In genomic region chr16:4324479-4324868, GRCh38 we compare ENCODE assay signal across 13 cellular contexts. TPM values are rescaled to one million over a fixed set of nuclear protein-coding genes. Genes with fewer than 3 reads are reported as not detected.
DNase-seq lines count a peak whose midpoint lies in the region; ATAC-seq and TF ChIP-seq lines count a peak whose summit lies in the region.
"Had no signal": no experiment of that assay in that cellular context is flagged by ENCODE, and none has a peak within 500 bp of the region (broad histone marks: within the 10 kb centered on the region; RNA-seq: fewer than 3 reads in every experiment).

No MANE protein-coding gene starts in this region.

- H3K18ac ChIP-seq in mesendoderm (ENCODE audit: low read length), result no peak overlapping the region

- DNase-seq in HFFc6, result no peak
- no peak for DNase-seq in colonic mucosa
- DNase-seq in mesendoderm, result no peak
- no peak for DNase-seq in globus pallidus (ENCODE audit: low spot score)
- DNase-seq in NCI-H1417 treated with DMSO at 0.1 percent for 48 hours (lab: John Stamatoyannopoulos, UW), result no peak
- no peak for DNase-seq in NCI-H2107 treated with DMSO at 0.1 percent for 48 hours (lab: John Stamatoyannopoulos, UW; ENCODE audit: unreplicated experiment)
- DNase-seq: central memory CD4-positive, alpha-beta T cell; immature natural killer cell; natural killer cell; NCI-H345 had no signal

- no peak overlapping the region for H3K4ac ChIP-seq in mesendoderm (ENCODE audit: low read depth, low read length)

- no peak overlapping the region for H4K5ac ChIP-seq in mesendoderm (ENCODE audit: low read length)

- H3K4me1 ChIP-seq in colonic mucosa, result peaks cover 4% of the 10 kb centered on the region
- peaks cover 3% of the 10 kb centered on the region for H3K4me1 ChIP-seq in mesendoderm (ENCODE audit: control insufficient read depth, low read depth, low read length)
- peaks cover 6 to 85% (median 80%) of the 10 kb centered on the region in 5 donors for H3K4me1 ChIP-seq in subcutaneous abdominal adipose tissue (ENCODE audit: control insufficient read depth in 5 of 5, insufficient read depth in 5 of 5, low read length in 5 of 5)

- no peak for TF ChIP-seq CTCF in HFFc6 (IDR thresholded peaks at IDR 0.05)
- TF ChIP-seq CTCF in colonic mucosa (IDR thresholded peaks at IDR 0.05), result no peak

- no peak overlapping the region for H3K56ac ChIP-seq in mesendoderm (ENCODE audit: low read length)

- H3K79me1 ChIP-seq in mesendoderm (ENCODE audit: low read length), result peaks cover 12% of the 10 kb centered on the region

- peak overlapping the region; percentile 59 for H3K27ac Mint-ChIP-seq in HFFc6
- H3K27ac Mint-ChIP-seq: immature natural killer cell, natural killer cell had no signal

- H3K9ac ChIP-seq in colonic mucosa (ENCODE audit: low read depth in 2 of 2, low read length in 2 of 2) (peak overlapping the region in 1 of 2 donors; percentile 40), mesendoderm (ENCODE audit: low read length) (peak overlapping the region; percentile 50), subcutaneous abdominal adipose tissue (ENCODE audit: low read length in 5 of 5) (peak overlapping the region in 3 of 5 donors; percentile 64 to 78 (median 74))

- no peak overlapping the region for H2BK15ac ChIP-seq in mesendoderm (replicated peaks; ENCODE audit: low read depth)

- no peak overlapping the region for H2BK5ac ChIP-seq in mesendoderm (ENCODE audit: low read length)

- H3K4me3 ChIP-seq in colonic mucosa (no peak overlapping the region), mesendoderm (ENCODE audit: low read length) (no peak overlapping the region), subcutaneous abdominal adipose tissue (ENCODE audit: low read depth in 1 of 5, low read length in 5 of 5) (peak overlapping the region in 4 of 5 donors; percentile 15 to 38 (median 18))

- peaks cover 8% of the 10 kb centered on the region for H3K27me3 ChIP-seq in colonic mucosa
- no peaks in the 10 kb centered on the region for H3K27me3 ChIP-seq in mesendoderm (ENCODE audit: insufficient read depth, low read length, poor library complexity)
- peaks cover 0 to under 1% (median 0%) of the 10 kb centered on the region in 5 donors for H3K27me3 ChIP-seq in subcutaneous abdominal adipose tissue (ENCODE audit: control insufficient read depth in 5 of 5, insufficient read depth in 4 of 5, low read length in 5 of 5)

- no peaks in the 10 kb centered on the region for H3K9me3 Mint-ChIP-seq in HFFc6
- H3K9me3 Mint-ChIP-seq: CD14-positive monocyte, immature natural killer cell, natural killer cell had no signal

- no peaks in the 10 kb centered on the region for H3K9me3 ChIP-seq in colonic mucosa
- no peaks in the 10 kb centered on the region for H3K9me3 ChIP-seq in subcutaneous abdominal adipose tissue (ENCODE audit: control insufficient read depth in 5 of 5, low read length in 5 of 5)

- H3K36me3 ChIP-seq in colonic mucosa (no peaks in the 10 kb centered on the region), mesendoderm (ENCODE audit: control insufficient read depth, insufficient read depth, low read length) (no peaks in the 10 kb centered on the region), subcutaneous abdominal adipose tissue (ENCODE audit: control insufficient read depth in 5 of 5, insufficient read depth in 5 of 5, low read length in 5 of 5) (no peaks in the 10 kb centered on the region)

- WGBS in mesendoderm (ENCODE audit: extremely low coverage, insufficient coverage, low lambda C conversion rate), result no CpG with 5 or more reads among the region's 11 CpGs

- H4K8ac ChIP-seq in mesendoderm (ENCODE audit: low read depth, low read length), result no peak overlapping the region

- intact Hi-C loops in colonic mucosa (cut with DNase I), result no loop called here

- no peaks in the 10 kb centered on the region for H3K36me3 Mint-ChIP-seq in HFFc6 (ENCODE audit: low read depth)
- H3K36me3 Mint-ChIP-seq: CD14-positive monocyte, immature natural killer cell, natural killer cell had no signal

- no peak overlapping the region for H3K4me3 Mint-ChIP-seq in HFFc6
- H3K4me3 Mint-ChIP-seq: CD14-positive monocyte, immature natural killer cell, natural killer cell had no signal

- peaks cover 27% of the 10 kb centered on the region for H3K4me1 Mint-ChIP-seq in HFFc6 (ENCODE audit: low read depth)

- no peak for ATAC-seq in GM21737 (IDR thresholded peaks at IDR 0.05; ENCODE audit: unreplicated experiment)
- ATAC-seq: natural killer cell had no signal

- H2BK120ac ChIP-seq in mesendoderm (ENCODE audit: low read depth, low read length), result no peak overlapping the region

- no peak overlapping the region for H2AK5ac ChIP-seq in mesendoderm (ENCODE audit: low read length)

- H3K27me3 Mint-ChIP-seq in HFFc6 (ENCODE audit: insufficient read depth), result no peaks in the 10 kb centered on the region; the same call in 1 of the 2 replicates

- H3K4me2 ChIP-seq in mesendoderm (ENCODE audit: low read length), result no peak overlapping the region

- peak overlapping the region; percentile 46 for H3K27ac ChIP-seq in colonic mucosa
- H3K27ac ChIP-seq in mesendoderm (ENCODE audit: low read depth, low read length), result no peak overlapping the region
- H3K27ac ChIP-seq in subcutaneous abdominal adipose tissue (ENCODE audit: low read depth, low read length), result peak overlapping the region; percentile 78

- no peak overlapping the region for H3K23ac ChIP-seq in mesendoderm (ENCODE audit: low read length)

- H3K79me2 ChIP-seq in mesendoderm (ENCODE audit: control insufficient read depth, insufficient read depth, low read length), result peaks cover 24% of the 10 kb centered on the region

RNA-seq across cellular contexts. Expression of gene GLIS2, which starts 8.6 kb away (rescaled TPM):
- 10 to 100 TPM; 21.9 to 26.0 (median 23.5) TPM for total RNA-seq in HFFc6 (2021; fragmentation: NEBNext Ultra II Directional; extraction: Animal tissue kit (Norgen Biotek cat#: 25700))
- total RNA-seq in colonic mucosa, result 1 to 10 TPM in 1 of 2 donors, under 1 TPM in 1; 0.89 to 4.1 TPM
- polyA plus RNA-seq in mesendoderm (2013, experiment 1 of 2), result 6.2 TPM
- 6.5 TPM for polyA plus RNA-seq in mesendoderm (2013, experiment 2 of 2)
- polyA plus RNA-seq: CD14-positive monocyte, immature natural killer cell had no signal

RNA-seq across cellular contexts. Expression of gene PAM16, which starts 26.6 kb away (rescaled TPM):
- 10 to 100 TPM; 44.9 to 50.8 (median 46.1) TPM for total RNA-seq in HFFc6 (2021; fragmentation: NEBNext Ultra II Directional; extraction: Animal tissue kit (Norgen Biotek cat#: 25700))
- 10 to 100 TPM; 28.2 to 43.6 TPM for total RNA-seq in colonic mucosa
- 140 TPM for polyA plus RNA-seq in mesendoderm (2013, experiment 1 of 2)
- polyA plus RNA-seq in mesendoderm (2013, experiment 2 of 2), result 140 TPM

RNA-seq across cellular contexts. Expression of gene VASN, which starts 47.2 kb away (rescaled TPM):
- total RNA-seq in HFFc6 (2021; fragmentation: NEBNext Ultra II Directional; extraction: Animal tissue kit (Norgen Biotek cat#: 25700)), result 100 to 1,000 TPM in 4 of 6 experiments, 10 to 100 TPM in 2; 92.0 to 131 (median 103) TPM
- total RNA-seq in colonic mucosa, result 1 to 10 TPM; 2.7 to 4.1 TPM
- 6.4 TPM for polyA plus RNA-seq in mesendoderm (2013, experiment 1 of 2)
- polyA plus RNA-seq in mesendoderm (2013, experiment 2 of 2), result 6.5 TPM
- polyA plus RNA-seq: CD14-positive monocyte had no signal

RNA-seq across cellular contexts. Expression of gene TFAP4, which starts 51.7 kb away (rescaled TPM):
- total RNA-seq in HFFc6 (2021; fragmentation: NEBNext Ultra II Directional; extraction: Animal tissue kit (Norgen Biotek cat#: 25700)), result 10 to 100 TPM in 3 of 6 experiments, 1 to 10 TPM in 3; 8.3 to 11.7 (median 10.1) TPM
- 10 to 100 TPM in 1 of 2 donors, 1 to 10 TPM in 1; 5.4 to 15.4 TPM for total RNA-seq in colonic mucosa
- 20.3 TPM for polyA plus RNA-seq in mesendoderm (2013, experiment 1 of 2)
- polyA plus RNA-seq in mesendoderm (2013, experiment 2 of 2), result 21.0 TPM

Comparison
In these comparisons a context has a peak if more than half of its experiments do, and no peak if none do; other contexts are left out.
1. H3K4me3 ChIP-seq: peak in subcutaneous abdominal adipose tissue (4 of 5); none in colonic mucosa (single experiment) and mesendoderm (single experiment).
2. RNA of gene GLIS2, which starts 8.6 kb away (total RNA-seq): 21.9 to 26.0 TPM in HFFc6; 0.89 to 4.1 TPM in colonic mucosa; every median in the first group is over 4 times any median in the second.
3. RNA of gene VASN, which starts 47.2 kb away (total RNA-seq): 92.0 to 131 TPM in HFFc6; 2.7 to 4.1 TPM in colonic mucosa; every median in the first group is over 10 times any median in the second.